8 cellular contexts compared by ENCODE assay signal in genomic region chr2:70340921-70341765, GRCh38. TPM values are rescaled to one million over a fixed set of nuclear protein-coding genes. Genes with fewer than 3 reads are reported as not detected.
DNase-seq lines count a peak whose midpoint lies in the region; ATAC-seq, FAIRE-seq and TF ChIP-seq lines count a peak whose summit lies in the region.

No MANE protein-coding gene starts in this region.

- ATAC-seq in gastrocnemius medialis (no peak), HG02981 (IDR thresholded peaks at IDR 0.05; ENCODE audit: unreplicated experiment) (no peak)

- peak; percentile 57 for FAIRE-seq in RCC 7860 (lab: Jason Lieb, UNC)

- H3K36me3 ChIP-seq in right atrium auricular region (no peaks in the 10 kb centered on the region), gastrocnemius medialis (no peaks in the 10 kb centered on the region)

- intact Hi-C loops in gastrocnemius medialis (cut with DNase I; ENCODE audit: low total_unique reads), result loop anchor here (1.0 kb wide), 1 partner anchor 276 kb away; no protein-coding TSS in a partner anchor

- H3K27ac ChIP-seq in right atrium auricular region (no peak overlapping the region), gastrocnemius medialis (no peak overlapping the region)

- no peaks in the 10 kb centered on the region for H3K27me3 ChIP-seq in right atrium auricular region
- no peaks in the 10 kb centered on the region for H3K27me3 ChIP-seq in gastrocnemius medialis

- H3K9me3 ChIP-seq in right atrium auricular region (no peaks in the 10 kb centered on the region), gastrocnemius medialis (no peaks in the 10 kb centered on the region)

- in situ Hi-C loops in gastrocnemius medialis (cut with MboI; ENCODE audit: low sequenced_read_pairs in 4 of 4), result loop anchor here (5.0 to 25.0 kb wide), 3 partner anchors 274 to 296 kb away; no protein-coding TSS in a partner anchor

- H3K4me1 ChIP-seq in right atrium auricular region (no peaks in the 10 kb centered on the region), gastrocnemius medialis (no peaks in the 10 kb centered on the region)

- peak; percentile 47 to 79 for TF ChIP-seq CTCF in right atrium auricular region (IDR thresholded peaks at IDR 0.05)
- peak in 4 of 5 experiments; percentile 38 to 62 (median 54) for TF ChIP-seq CTCF in gastrocnemius medialis (IDR thresholded peaks at IDR 0.05 in 4 of 5, conservative IDR thresholded peaks at IDR 0.05 in 1 of 5)

- DNase-seq in DMS53 treated with DMSO at 0.1 percent for 48 hours (lab: John Stamatoyannopoulos, UW; ENCODE audit: unreplicated experiment) (peak; percentile 48), HT1080 (ENCODE audit: low read depth) (peak; percentile 57), RCC 7860 (ENCODE audit: low spot score) (peak; percentile 55), amniotic epithelial cell (ENCODE audit: low read depth) (peak; percentile 21), right atrium auricular region (ENCODE audit: low spot score) (no peak), gastrocnemius medialis (peak in 1 of 2 donors; percentile 11), cortex of kidney (lab: John Stamatoyannopoulos, UW) (no peak)

- H3K4me3 ChIP-seq in right atrium auricular region (no peak overlapping the region), gastrocnemius medialis (no peak overlapping the region)

- TF ChIP-seq POLR2A in gastrocnemius medialis (IDR thresholded peaks at IDR 0.05), result no peak

RNA-seq across cellular contexts. Expression of gene FAM136A, which starts 39.3 kb away (rescaled TPM):
- total RNA-seq in HT1080 (2014; rRNA removed; shearing (Covaris generic)), result 89.3 and 104 TPM in 2 replicates
- polyA plus RNA-seq in HT1080 (2015; cell fraction: cytosol; rRNA removed), result 89.6 and 90.5 TPM in 2 replicates
- polyA plus RNA-seq in HT1080 (2015; cell fraction: nucleus; rRNA removed), result 45.9 and 49.3 TPM in 2 replicates
- total RNA-seq in right atrium auricular region, result 10 to 100 TPM; 20.3 to 21.2 TPM
- 10 to 100 TPM; 12.7 to 23.7 (median 17.7) TPM for total RNA-seq in gastrocnemius medialis

RNA-seq across cellular contexts. Expression of gene SNRPG, which starts 47.6 kb away (rescaled TPM):
- total RNA-seq in HT1080 (2014; rRNA removed; shearing (Covaris generic)), result 352 and 381 TPM in 2 replicates
- polyA plus RNA-seq in HT1080 (2015; cell fraction: cytosol; rRNA removed), result 277 and 345 TPM in 2 replicates
- polyA plus RNA-seq in HT1080 (2015; cell fraction: nucleus; rRNA removed), result 90.7 and 92.4 TPM in 2 replicates
- total RNA-seq in right atrium auricular region (10 to 100 TPM; 72.9 to 97.6 TPM), gastrocnemius medialis (100 to 1,000 TPM in 3 of 4 donors, 10 to 100 TPM in 1; 77.0 to 110 (median 106) TPM)

Comparison
In these comparisons a context has a peak if more than half of its experiments do, and no peak if none do; other contexts are left out.
1. DNase-seq: peak in DMS53 treated with DMSO at 0.1 percent for 48 hours (single experiment), HT1080 (single experiment), RCC 7860 (single experiment) and amniotic epithelial cell (single experiment); none in right atrium auricular region (single experiment) and cortex of kidney (single experiment).